ENCODE assay signal across 18 cellular contexts in genomic region chr1:238944028-238944427, GRCh38.
DNase-seq lines count a peak whose midpoint lies in the region; ATAC-seq, FAIRE-seq and TF ChIP-seq lines count a peak whose summit lies in the region.
"Had no signal": no experiment of that assay in that cellular context is flagged by ENCODE, and none has a peak within 500 bp of the region (broad histone marks: within the 10 kb centered on the region; RNA-seq: fewer than 3 reads in every experiment).

No MANE protein-coding gene starts in this region.

- H3K4me2 ChIP-seq in PC-3 (ENCODE audit: low read length) (no peak overlapping the region), H1 (ENCODE audit: insufficient read depth in 1 of 2, low read depth in 2 of 2, low read length in 2 of 2) (no peak overlapping the region)
- H3K4me2 ChIP-seq: BLaER1 had no signal

- H2AFZ ChIP-seq in PC-3 (ENCODE audit: low read length) (no peak overlapping the region), H1 (ENCODE audit: low read length) (no peak overlapping the region)

- CTCF ChIA-PET in PC-3 (lab: Charles Lee) (no interaction called here), H1 (lab: Charles Lee; ENCODE audit: partially characterized antibody) (interaction anchor here (0.6 to 1.8 kb wide), 5 partner anchors 24 to 1080 kb away, joined by 3 to 5 read pairs (median 3); no protein-coding TSS in a partner anchor), HEK293T (lab: Yijun Ruan, JAX) (no interaction called here)

- no peak overlapping the region for H3K14ac ChIP-seq in H1 (ENCODE audit: insufficient read length)

- TF ChIP-seq POLR2A in H1 (IDR thresholded peaks at IDR 0.05; ENCODE audit: control extremely low read depth in 1 of 2, low read depth in 2 of 2, low read length in 2 of 2) (no peak), upper lobe of left lung (IDR thresholded peaks at IDR 0.05) (no peak)

- intact Hi-C loops in PC-3 (cut with micrococcal nuclease), result no loop called here

- TF ChIP-seq EP300 in H1 (IDR thresholded peaks at IDR 0.05; ENCODE audit: borderline replicate concordance in 1 of 2, low read depth in 2 of 2, low read length in 2 of 2) (no peak), upper lobe of left lung (IDR thresholded peaks at IDR 0.05) (no peak)

- H2BK20ac ChIP-seq in H1 (ENCODE audit: low read length), result no peak overlapping the region

- 100% methylated on average over 1 of the region's 1 CpG; no CpG with 5 or more reads in 1 of the 2 experiments for WGBS in H1 (ENCODE audit: extremely low coverage in 1 of 2, insufficient coverage in 1 of 2, insufficient read length in 1 of 2, insufficient replicate concordance in 2 of 2, low coverage in 1 of 2, low lambda C conversion rate in 2 of 2, missing lambda C conversion rate in 1 of 2), 2 experiments
- WGBS in upper lobe of left lung, 2 donors, result 50 to 59% methylated on average over 1 of the region's 1 CpG

- H3K79me1 ChIP-seq in H1 (ENCODE audit: low read depth, low read length), result no peaks in the 10 kb centered on the region

- no peaks in the 10 kb centered on the region for H4K20me1 ChIP-seq in PC-3 (ENCODE audit: low read length)
- peaks cover 0 to 1% of the 10 kb centered on the region in 2 experiments for H4K20me1 ChIP-seq in H1 (replicated peaks in 1 of 2; ENCODE audit: control insufficient read depth in 1 of 2, insufficient read depth in 2 of 2, low read length in 2 of 2)
- H4K20me1 ChIP-seq: BLaER1 had no signal

- no peak overlapping the region for H4K5ac ChIP-seq in H1 (ENCODE audit: insufficient read length, low read depth, low read length)

- H2AK5ac ChIP-seq in H1 (ENCODE audit: low read depth, low read length), result no peak overlapping the region

- no peak overlapping the region for H2BK5ac ChIP-seq in H1 (ENCODE audit: low read depth, low read length)

- H3F3A ChIP-seq in PC-3 (ENCODE audit: low read length, unreplicated experiment), result no peaks in the 10 kb centered on the region

- H2BK12ac ChIP-seq in H1 (ENCODE audit: low read depth, low read length), result no peak overlapping the region

- no peak overlapping the region for H3K9ac ChIP-seq in PC-3 (ENCODE audit: low read length)
- H3K9ac ChIP-seq in H1 (replicated peaks in 1 of 4; ENCODE audit: extremely low read depth in 1 of 4, low read depth in 3 of 4, low read length in 3 of 4), result no peak overlapping the region
- H3K9ac ChIP-seq: BLaER1 had no signal

- H3K4ac ChIP-seq in H1 (replicated peaks; ENCODE audit: insufficient read length, low read depth, low read length), result no peak overlapping the region

- H3K27ac ChIP-seq in PC-3 (ENCODE audit: low read length), result no peak overlapping the region
- no peak overlapping the region for H3K27ac ChIP-seq in H1 (ENCODE audit: low read depth, low read length)
- H3K27ac ChIP-seq in upper lobe of left lung, result no peak overlapping the region
- H3K27ac ChIP-seq: BLaER1, C4-2B had no signal

- H2BK120ac ChIP-seq in H1 (replicated peaks; ENCODE audit: low read depth, low read length), result no peak overlapping the region

- peak; percentile 44 to 58; a peak in 3 of 4 replicates for TF ChIP-seq RAD21 in H1 (IDR thresholded peaks at IDR 0.05 in 1 of 2, conservative IDR thresholded peaks at IDR 0.05 in 1 of 2; ENCODE audit: low read depth in 2 of 2, low read length in 2 of 2)

- ATAC-seq in PC-3 (no peak), upper lobe of left lung (ENCODE audit: low FRiP score in 2 of 2) (no peak), HG03039 (IDR thresholded peaks at IDR 0.05; ENCODE audit: unreplicated experiment) (no peak)
- ATAC-seq: CD8-positive, alpha-beta T cell had no signal

- no peak overlapping the region for H3K56ac ChIP-seq in H1 (replicated peaks; ENCODE audit: insufficient read length, low read depth, low read length)

- H3K27me3 ChIP-seq in BE2C, result no peaks in the 10 kb centered on the region
- H3K27me3 ChIP-seq in PC-3 (ENCODE audit: low read length), result no peaks in the 10 kb centered on the region
- H3K27me3 ChIP-seq in H1 (replicated peaks in 1 of 4; ENCODE audit: control insufficient read depth in 3 of 4, extremely low read depth in 1 of 4, insufficient read depth in 3 of 4, low read length in 3 of 4), result no peaks in the 10 kb centered on the region
- H3K27me3 ChIP-seq in upper lobe of left lung, result no peaks in the 10 kb centered on the region
- H3K27me3 ChIP-seq: BLaER1 had no signal

- no TSS peak for BruUV-seq in PC-3 (replicated peaks; lab: Mats Ljungman, UMichigan)

- H3K79me2 ChIP-seq in PC-3 (ENCODE audit: low read length) (no peaks in the 10 kb centered on the region), H1 (ENCODE audit: control insufficient read depth in 1 of 2, insufficient read depth in 2 of 2, low read length in 2 of 2) (no peaks in the 10 kb centered on the region)

- H3K9me3 ChIP-seq in BE2C (no peaks in the 10 kb centered on the region), PC-3 (ENCODE audit: low read length) (no peaks in the 10 kb centered on the region), H1 (ENCODE audit: insufficient read depth in 2 of 2, low read depth in 1 of 2, low read length in 1 of 2) (no peaks in the 10 kb centered on the region), upper lobe of left lung (no peaks in the 10 kb centered on the region)
- H3K9me3 ChIP-seq: BLaER1, Caco-2, HAP-1 had no signal

- peak; percentile 32 for TF ChIP-seq CTCF in BE2C (IDR thresholded peaks at IDR 0.05; ENCODE audit: low read depth, low read length)
- TF ChIP-seq CTCF in PC-3 (conservative IDR thresholded peaks at IDR 0.05; ENCODE audit: low read depth, low read length), result peak; percentile 21; the same call in 1 of the 2 replicates
- peak; percentile 17 to 38 (median 22); a peak in 3 of 4 replicates for TF ChIP-seq CTCF in H1 (IDR thresholded peaks at IDR 0.05; ENCODE audit: control extremely low read depth in 1 of 3, insufficient read depth in 1 of 3, low read depth in 1 of 3, low read length in 3 of 3)
- TF ChIP-seq CTCF in upper lobe of left lung (IDR thresholded peaks at IDR 0.05), result no peak

- no peak overlapping the region for H3K18ac ChIP-seq in H1 (ENCODE audit: extremely low read depth, low read length)

- POLR2A ChIA-PET in PC-3 (lab: Charles Lee; ENCODE audit: unreplicated experiment), result no interaction called here
- POLR2A ChIA-PET in H1 (lab: Charles Lee; ENCODE audit: partially characterized antibody), result no interaction called here
- POLR2A ChIA-PET in HEK293T (lab: Yijun Ruan, JAX), result no interaction called here

- FAIRE-seq in H1 (lab: Jason Lieb, UNC), result no peak
- FAIRE-seq: GM12891, GM18507 had no signal

- H3K4me3 ChIP-seq in BE2C (ENCODE audit: low read depth, low read length) (no peak overlapping the region), PC-3 (ENCODE audit: low read length) (no peak overlapping the region), H1 (ENCODE audit: extremely low read depth in 1 of 4, insufficient read depth in 2 of 4, low read depth in 3 of 4, low read length in 4 of 4) (no peak overlapping the region), upper lobe of left lung (no peak overlapping the region)
- H3K4me3 ChIP-seq: BLaER1, HAP-1 had no signal

- no peaks in the 10 kb centered on the region for H3K9me2 ChIP-seq in PC-3 (replicated peaks; ENCODE audit: low read length)

- H3K23me2 ChIP-seq in H1 (ENCODE audit: low read depth, low read length), result no peaks in the 10 kb centered on the region

- no peak overlapping the region for H4K8ac ChIP-seq in H1 (ENCODE audit: extremely low read depth, insufficient read depth, low read length)

- H2BK15ac ChIP-seq in H1 (ENCODE audit: low read length), result no peak overlapping the region

- H3K4me1 ChIP-seq in BE2C, result no peaks in the 10 kb centered on the region
- no peaks in the 10 kb centered on the region for H3K4me1 ChIP-seq in PC-3 (ENCODE audit: insufficient read depth, low read length)
- no peaks in the 10 kb centered on the region for H3K4me1 ChIP-seq in H1 (replicated peaks in 1 of 4; ENCODE audit: control insufficient read depth in 3 of 4, insufficient read depth in 4 of 4, low read length in 3 of 4)
- H3K4me1 ChIP-seq in upper lobe of left lung, result no peaks in the 10 kb centered on the region
- H3K4me1 ChIP-seq: BLaER1, Caco-2, HAP-1 had no signal

- no peak overlapping the region for H4K91ac ChIP-seq in H1 (replicated peaks; ENCODE audit: insufficient read length, low read length)

- peak; percentile 15 for DNase-seq in BE2C
- DNase-seq in PC-3, result no peak
- DNase-seq in H1 (ENCODE audit: low read depth in 1 of 2, low spot score in 2 of 2), result no peak
- peak; percentile 10 for DNase-seq in iPS-NIHi7 (ENCODE audit: extremely low spot score)
- DNase-seq in HEK293T (ENCODE audit: extremely low spot score), result no peak
- DNase-seq in upper lobe of left lung, result no peak
- DNase-seq: Caco-2; CD4-positive, CD25-positive, alpha-beta regulatory T cell; CD8-positive, alpha-beta T cell; DMS153; DMS79 treated with DMSO at 0.1 percent for 48 hours; GF-D8 had no signal

- no peak overlapping the region for H3K23ac ChIP-seq in H1 (ENCODE audit: insufficient read length)

- no peaks in the 10 kb centered on the region for H3K36me3 ChIP-seq in BE2C
- no peaks in the 10 kb centered on the region for H3K36me3 ChIP-seq in PC-3 (ENCODE audit: low read depth, low read length)
- peaks cover 0 to 3% (median 0%) of the 10 kb centered on the region in 4 experiments; a peak in 1 of 8 replicates for H3K36me3 ChIP-seq in H1 (ENCODE audit: control insufficient read depth in 2 of 4, insufficient read depth in 4 of 4, low read length in 3 of 4)
- H3K36me3 ChIP-seq in upper lobe of left lung, result no peaks in the 10 kb centered on the region
- H3K36me3 ChIP-seq: BLaER1, HAP-1 had no signal

TF ChIP-seq in H1, 55 proteins besides CTCF, POLR2A, EP300 and RAD21:
- TF ChIP-seq SIX5 (IDR thresholded peaks at IDR 0.05; ENCODE audit: low read depth, low read length), result no peak
- TF ChIP-seq POU5F1 (IDR thresholded peaks at IDR 0.05; ENCODE audit: low read depth, low read length), result no peak

TF ChIP-seq in HEK293T, 16 proteins besides CTCF, POLR2A, EP300 and RAD21:
- no peak for TF ChIP-seq FOXA1 (IDR thresholded peaks at IDR 0.05)
- TF ChIP-seq FOXK2 (IDR thresholded peaks at IDR 0.05), result no peak
- no peak for TF ChIP-seq ELF4 (IDR thresholded peaks at IDR 0.05)
- TF ChIP-seq HDGF (IDR thresholded peaks at IDR 0.05; ENCODE audit: borderline replicate concordance), result no peak
TF ChIP-seq in HEK293T: peak in this region for 0.

Comparison
In these comparisons a context has a peak if more than half of its experiments do, and no peak if none do; other contexts are left out.
1. DNase-seq: peak in BE2C (single experiment) and iPS-NIHi7 (single experiment); none in PC-3 (single experiment), H1 (0 of 2), HEK293T (single experiment) and upper lobe of left lung (0 of 2).
2. CTCF ChIP-seq: peak in BE2C (single experiment), PC-3 (single experiment) and H1 (3 of 3); none in upper lobe of left lung (0 of 6).